In genomic region chr10:57992321-57993077, GRCh38 we compare ENCODE assay signal across 15 cellular contexts.
DNase-seq lines count a peak whose midpoint lies in the region; ATAC-seq and TF ChIP-seq lines count a peak whose summit lies in the region.
"Had no signal": no experiment of that assay in that cellular context is flagged by ENCODE, and none has a peak within 500 bp of the region (broad histone marks: within the 10 kb centered on the region; RNA-seq: fewer than 3 reads in every experiment).

No MANE protein-coding gene starts in this region.

- no peak overlapping the region for H3K27ac ChIP-seq in colonic mucosa
- H3K27ac ChIP-seq: heart right ventricle had no signal

- H3K4me3 ChIP-seq in choroid plexus epithelial cell (ENCODE audit: low read depth, low read length) = no peak overlapping the region
- H3K4me3 ChIP-seq in colonic mucosa = no peak overlapping the region
- H3K4me3 ChIP-seq: heart right ventricle had no signal

- ATAC-seq in GM18520 (IDR thresholded peaks at IDR 0.05; ENCODE audit: unreplicated experiment) (no peak), HG03159 (IDR thresholded peaks at IDR 0.05; ENCODE audit: unreplicated experiment) (no peak)
- ATAC-seq: right cardiac atrium had no signal

- H3K9ac ChIP-seq in colonic mucosa (ENCODE audit: low read depth in 2 of 2, low read length in 2 of 2) = no peak overlapping the region

- no peaks in the 10 kb centered on the region for H3K9me3 ChIP-seq in colonic mucosa
- H3K9me3 ChIP-seq: heart right ventricle had no signal

- H3K36me3 ChIP-seq in colonic mucosa = no peaks in the 10 kb centered on the region
- H3K36me3 ChIP-seq: heart right ventricle had no signal

- no peaks in the 10 kb centered on the region for H3K27me3 ChIP-seq in colonic mucosa
- H3K27me3 ChIP-seq: heart right ventricle had no signal

- H3K4me3 Mint-ChIP-seq in mesothelial cell of epicardium = no peak overlapping the region
- H3K4me3 Mint-ChIP-seq: activated naive CD8-positive, alpha-beta T cell treated with anti-CD3 and anti-CD28 coated beads for 36 hours; CD4-positive, alpha-beta memory T cell had no signal

- H3K9me3 Mint-ChIP-seq in mesothelial cell of epicardium = peaks cover 3% of the 10 kb centered on the region
- H3K9me3 Mint-ChIP-seq: activated naive CD8-positive, alpha-beta T cell treated with anti-CD3 and anti-CD28 coated beads for 36 hours had no signal

- H3K27ac Mint-ChIP-seq in mesothelial cell of epicardium = peak overlapping the region; percentile 48
- H3K27ac Mint-ChIP-seq: activated naive CD8-positive, alpha-beta T cell treated with anti-CD3 and anti-CD28 coated beads for 36 hours; CD4-positive, alpha-beta memory T cell had no signal

- H3K36me3 Mint-ChIP-seq in mesothelial cell of epicardium = no peaks in the 10 kb centered on the region
- H3K36me3 Mint-ChIP-seq: activated naive CD8-positive, alpha-beta T cell treated with anti-CD3 and anti-CD28 coated beads for 36 hours; CD4-positive, alpha-beta memory T cell had no signal

- TF ChIP-seq CTCF in choroid plexus epithelial cell (conservative IDR thresholded peaks at IDR 0.05; ENCODE audit: low read depth, low read length) = no peak
- TF ChIP-seq CTCF in mesothelial cell of epicardium (IDR thresholded peaks at IDR 0.05; ENCODE audit: unreplicated experiment) = no peak
- TF ChIP-seq CTCF in colonic mucosa (IDR thresholded peaks at IDR 0.05) = no peak

- no peaks in the 10 kb centered on the region for H3K4me1 ChIP-seq in colonic mucosa
- H3K4me1 ChIP-seq: heart right ventricle had no signal

- H3K27me3 Mint-ChIP-seq in mesothelial cell of epicardium (ENCODE audit: low read depth) = peaks cover 2% of the 10 kb centered on the region
- H3K27me3 Mint-ChIP-seq: CD4-positive, alpha-beta memory T cell had no signal

- DNase-seq in EL (peak; percentile 54), NCI-H226 (peak; percentile 79), choroid plexus epithelial cell (ENCODE audit: low read depth) (peak; percentile 69), mesothelial cell of epicardium (ENCODE audit: low spot score in 2 of 2, unreplicated experiment in 2 of 2) (no peak), colonic mucosa (no peak), hypothalamus (lab: John Stamatoyannopoulos, UW) (no peak)
- DNase-seq: activated naive CD8-positive, alpha-beta T cell treated with anti-CD3 and anti-CD28 coated beads for 36 hours; CD4-positive, alpha-beta memory T cell; GOT3; heart right ventricle; NCI-H2081; right cardiac atrium; SHP77 had no signal

- intact Hi-C loops in colonic mucosa (cut with DNase I) = no loop called here

- peaks cover 8% of the 10 kb centered on the region for H3K4me1 Mint-ChIP-seq in mesothelial cell of epicardium
- H3K4me1 Mint-ChIP-seq: activated naive CD8-positive, alpha-beta T cell treated with anti-CD3 and anti-CD28 coated beads for 36 hours; CD4-positive, alpha-beta memory T cell had no signal

Comparison
In these comparisons a context has a peak if more than half of its experiments do, and no peak if none do; other contexts are left out.
1. DNase-seq: peak in EL (single experiment), NCI-H226 (single experiment) and choroid plexus epithelial cell (single experiment); none in mesothelial cell of epicardium (0 of 2), colonic mucosa (single experiment) and hypothalamus (0 of 51).